ENCODE assay signal across 9 cellular contexts in the genomic region with DNA sequence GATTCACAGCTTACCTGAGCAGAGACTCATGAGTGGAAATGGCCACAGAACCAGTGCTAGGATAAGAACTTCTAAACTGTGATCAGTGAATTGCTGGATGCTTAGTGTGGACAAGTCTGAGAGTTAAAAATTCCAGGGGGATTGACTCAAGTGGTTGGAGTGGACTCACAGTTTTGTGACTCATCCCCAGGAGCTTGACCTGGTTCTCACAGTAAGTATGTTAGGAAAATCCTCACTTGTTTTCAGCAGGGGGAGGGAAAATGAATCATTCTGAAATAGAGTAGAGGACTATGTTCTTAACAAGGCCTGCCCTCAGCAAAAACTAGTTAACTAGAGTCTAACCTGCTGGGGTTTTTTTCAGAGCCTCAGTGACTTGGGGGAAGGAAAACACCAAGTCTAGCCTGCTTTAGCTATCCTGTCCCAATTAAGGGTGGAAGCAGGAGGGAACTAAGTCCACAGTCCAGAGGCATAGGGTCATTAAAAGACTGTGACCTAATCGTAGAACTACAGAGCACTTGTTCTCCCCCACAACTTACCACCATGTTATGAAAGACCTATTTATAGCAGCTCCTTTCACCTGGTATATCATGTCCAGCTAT. TPM values are rescaled to one million over a fixed set of nuclear protein-coding genes. Genes with fewer than 3 reads are reported as not detected.
DNase-seq lines count a peak whose midpoint lies in the region; ATAC-seq and TF ChIP-seq lines count a peak whose summit lies in the region.
"Had no signal": no experiment of that assay in that cellular context is flagged by ENCODE, and none has a peak within 500 bp of the region (broad histone marks: within the 10 kb centered on the region; RNA-seq: fewer than 3 reads in every experiment).

No MANE protein-coding gene starts in this region.

- no peaks in the 10 kb centered on the region for H3K27me3 ChIP-seq in ascending aorta
- no peaks in the 10 kb centered on the region for H3K27me3 ChIP-seq in tibial artery
- no peaks in the 10 kb centered on the region for H3K27me3 ChIP-seq in effector memory CD4-positive, alpha-beta T cell (replicated peaks; ENCODE audit: control insufficient read depth, insufficient read depth, low read length, poor library complexity, severe bottlenecking)

- H3K9me3 Mint-ChIP-seq in stimulated activated naive B cell treated with anti-CD40 and anti-IgM and Interleukin-4, amounts not matched to agents 10 μg/mL and 1 μg/mL and 100 μg/mL, for 72 hours, result peaks cover 0 to 3% of the 10 kb centered on the region in 2 donors

- DNase-seq in HFF-Myc (ENCODE audit: extremely low read depth, low read depth) (peak; percentile 78), ascending aorta (ENCODE audit: low spot score in 2 of 2) (peak in 1 of 2 donors; percentile 74), hepatic stellate cell (ENCODE audit: low spot score) (peak; percentile 84), tibial artery (peak in 1 of 2 donors; percentile 28), CD1c-positive myeloid dendritic cell (ENCODE audit: extremely low spot score) (no peak)
- DNase-seq in effector memory CD4-positive, alpha-beta T cell, result no peak
- DNase-seq in stimulated activated naive B cell treated with anti-CD40 and anti-IgM and Interleukin-4, amounts not matched to agents 10 μg/mL and 1 μg/mL and 100 μg/mL, for 72 hours, result no peak
- DNase-seq: OCI-M1 had no signal

- no peaks in the 10 kb centered on the region for H3K27me3 Mint-ChIP-seq in stimulated activated naive B cell treated with anti-CD40 and anti-IgM and Interleukin-4, amounts not matched to agents 10 μg/mL and 1 μg/mL and 100 μg/mL, for 72 hours

- no peaks in the 10 kb centered on the region for H3K36me3 Mint-ChIP-seq in stimulated activated naive B cell treated with anti-CD40 and anti-IgM and Interleukin-4, amounts not matched to agents 10 μg/mL and 1 μg/mL and 100 μg/mL, for 72 hours

- no peak for ATAC-seq in GM18868 (IDR thresholded peaks at IDR 0.05; ENCODE audit: unreplicated experiment)
- no peak for ATAC-seq in stimulated activated naive B cell treated with anti-CD40 and anti-IgM and Interleukin-4, amounts not matched to agents 10 μg/mL and 1 μg/mL and 100 μg/mL, for 72 hours (replicated peaks)

- H3K4me3 ChIP-seq in HFF-Myc (replicated peaks; ENCODE audit: low read depth, low read length), result no peak overlapping the region
- H3K4me3 ChIP-seq in ascending aorta, result no peak overlapping the region
- no peak overlapping the region for H3K4me3 ChIP-seq in tibial artery
- no peak overlapping the region for H3K4me3 ChIP-seq in effector memory CD4-positive, alpha-beta T cell (ENCODE audit: insufficient read depth, low read depth, low read length, poor library complexity, severe bottlenecking)

- no peak overlapping the region for H3K27ac Mint-ChIP-seq in stimulated activated naive B cell treated with anti-CD40 and anti-IgM and Interleukin-4, amounts not matched to agents 10 μg/mL and 1 μg/mL and 100 μg/mL, for 72 hours

- H3K4me1 ChIP-seq in ascending aorta (peaks cover 0 to 9% of the 10 kb centered on the region in 2 donors), tibial artery (peaks cover 0 to 30% (median 9%) of the 10 kb centered on the region in 4 donors)
- no peaks in the 10 kb centered on the region for H3K4me1 ChIP-seq in effector memory CD4-positive, alpha-beta T cell (ENCODE audit: control insufficient read depth, insufficient read depth, low read length, poor library complexity, severe bottlenecking)

- TF ChIP-seq CTCF in HFF-Myc (IDR thresholded peaks at IDR 0.05; ENCODE audit: low read depth, low read length, missing control alignments) (no peak), ascending aorta (IDR thresholded peaks at IDR 0.05) (no peak), tibial artery (IDR thresholded peaks at IDR 0.05) (no peak)

- H3K4me3 Mint-ChIP-seq in stimulated activated naive B cell treated with anti-CD40 and anti-IgM and Interleukin-4, amounts not matched to agents 10 μg/mL and 1 μg/mL and 100 μg/mL, for 72 hours, result no peak overlapping the region

- H3K9me3 ChIP-seq in ascending aorta (no peaks in the 10 kb centered on the region), tibial artery (no peaks in the 10 kb centered on the region)
- no peaks in the 10 kb centered on the region for H3K9me3 ChIP-seq in effector memory CD4-positive, alpha-beta T cell (ENCODE audit: control insufficient read depth, low read length)

- intact Hi-C loops in ascending aorta (cut with DNase I) (no loop called here), tibial artery (cut with DNase I; ENCODE audit: low total_unique reads) (no loop called here)

- H3K4me1 Mint-ChIP-seq in stimulated activated naive B cell treated with anti-CD40 and anti-IgM and Interleukin-4, amounts not matched to agents 10 μg/mL and 1 μg/mL and 100 μg/mL, for 72 hours, result peaks cover 2 to 12% of the 10 kb centered on the region in 2 donors

- peak overlapping the region; percentile 62 to 68 for H3K27ac ChIP-seq in ascending aorta
- peak overlapping the region; percentile 41 to 70 for H3K27ac ChIP-seq in tibial artery
- no peak overlapping the region for H3K27ac ChIP-seq in effector memory CD4-positive, alpha-beta T cell (ENCODE audit: insufficient read depth, low read length, poor library complexity, severe bottlenecking)

- H3K36me3 ChIP-seq in ascending aorta, result no peaks in the 10 kb centered on the region
- H3K36me3 ChIP-seq in tibial artery, result no peaks in the 10 kb centered on the region
- no peaks in the 10 kb centered on the region for H3K36me3 ChIP-seq in effector memory CD4-positive, alpha-beta T cell (ENCODE audit: control insufficient read depth, insufficient read depth, low read length)

RNA-seq across cellular contexts. Expression of a gene that starts 6.1 kb away (rescaled TPM):
- total RNA-seq in ascending aorta, result 26.5 TPM

RNA-seq across cellular contexts. Expression of a gene that starts 10.5 kb away (rescaled TPM):
- total RNA-seq in ascending aorta, result 2.8 TPM

RNA-seq across cellular contexts. Expression of a gene that starts 56.3 kb away (rescaled TPM):
- 56.2 TPM for total RNA-seq in ascending aorta

RNA-seq across cellular contexts. Expression of a gene that starts 56.6 kb away (rescaled TPM):
- 4.2 TPM for total RNA-seq in ascending aorta

Comparison
In these comparisons a context has a peak if more than half of its experiments do, and no peak if none do; other contexts are left out.
1. DNase-seq: peak in HFF-Myc (single experiment) and hepatic stellate cell (single experiment); none in CD1c-positive myeloid dendritic cell (single experiment), effector memory CD4-positive, alpha-beta T cell (0 of 3) and stimulated activated naive B cell treated with anti-CD40 and anti-IgM and Interleukin-4, amounts not matched to agents 10 μg/mL and 1 μg/mL and 100 μg/mL, for 72 hours (single experiment).